8 cellular contexts compared by ENCODE assay signal in the genomic region with DNA sequence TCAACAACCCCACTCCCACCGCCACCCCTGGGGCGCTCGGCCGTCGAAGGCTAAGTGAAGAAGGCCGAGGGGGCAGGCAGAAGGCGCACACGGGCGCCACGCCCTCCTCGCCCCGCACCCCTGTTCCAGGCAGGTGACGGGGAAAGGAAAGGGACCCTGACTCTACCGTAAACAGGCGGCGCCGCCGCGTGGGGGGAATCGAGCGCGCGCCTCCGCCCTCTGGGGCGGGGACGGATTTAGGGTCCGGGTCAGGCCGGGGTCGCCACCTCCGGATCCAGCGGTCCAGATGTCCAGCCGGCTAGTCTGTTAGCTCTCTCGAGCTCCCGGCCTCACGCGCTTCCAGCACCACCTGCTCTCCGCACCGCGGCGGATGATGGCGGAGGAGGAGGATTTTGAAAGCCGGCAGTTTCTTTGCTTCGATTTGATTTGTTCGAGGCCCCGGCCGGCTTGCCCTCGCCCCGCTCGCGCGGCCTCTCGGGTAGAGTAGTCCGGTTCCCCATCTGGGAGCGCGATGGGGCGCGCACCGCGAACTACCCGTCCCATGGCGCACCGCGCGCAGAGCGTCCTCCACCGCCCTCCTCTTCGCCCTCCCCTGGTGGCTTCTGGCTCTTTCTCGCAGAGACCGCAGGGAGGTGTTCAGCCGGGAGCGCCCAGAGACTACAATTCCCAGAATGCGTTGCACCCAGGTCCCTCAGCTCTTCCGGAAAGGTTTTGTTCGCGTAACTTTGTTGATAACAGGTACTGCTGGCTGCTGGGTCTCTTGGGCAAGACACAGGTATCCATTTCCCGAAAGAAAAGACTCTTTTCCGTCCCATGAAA. TPM values are rescaled to one million over a fixed set of nuclear protein-coding genes. Genes with fewer than 3 reads are reported as not detected.
DNase-seq lines count a peak whose midpoint lies in the region; ATAC-seq, FAIRE-seq and TF ChIP-seq lines count a peak whose summit lies in the region.

A gene with protein sequence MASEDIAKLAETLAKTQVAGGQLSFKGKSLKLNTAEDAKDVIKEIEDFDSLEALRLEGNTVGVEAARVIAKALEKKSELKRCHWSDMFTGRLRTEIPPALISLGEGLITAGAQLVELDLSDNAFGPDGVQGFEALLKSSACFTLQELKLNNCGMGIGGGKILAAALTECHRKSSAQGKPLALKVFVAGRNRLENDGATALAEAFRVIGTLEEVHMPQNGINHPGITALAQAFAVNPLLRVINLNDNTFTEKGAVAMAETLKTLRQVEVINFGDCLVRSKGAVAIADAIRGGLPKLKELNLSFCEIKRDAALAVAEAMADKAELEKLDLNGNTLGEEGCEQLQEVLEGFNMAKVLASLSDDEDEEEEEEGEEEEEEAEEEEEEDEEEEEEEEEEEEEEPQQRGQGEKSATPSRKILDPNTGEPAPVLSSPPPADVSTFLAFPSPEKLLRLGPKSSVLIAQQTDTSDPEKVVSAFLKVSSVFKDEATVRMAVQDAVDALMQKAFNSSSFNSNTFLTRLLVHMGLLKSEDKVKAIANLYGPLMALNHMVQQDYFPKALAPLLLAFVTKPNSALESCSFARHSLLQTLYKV (minus strand): TSS at position 368 of the 819 bp plus-strand sequence. CDS start 5,143 bp downstream, outside the sequence.

- intact Hi-C loops in IMR-90 (cut with micrococcal nuclease): loop anchor here (1.0 to 2.0 kb wide), 2 partner anchors 15 to 160 kb away; a partner anchor contains a TSS
- intact Hi-C loops in endothelial cell of umbilical vein (cut with micrococcal nuclease): loop anchor here (1.0 to 5.0 kb wide), 4 partner anchors 15 to 104 kb away; a partner anchor contains a TSS

- H3K79me2 ChIP-seq in endothelial cell of umbilical vein (ENCODE audit: control insufficient read depth, insufficient read depth, low read length): peaks cover 44% of the 10 kb centered on the region

- dilution Hi-C loops in IMR-90 (cut with HindIII; ENCODE audit: low sequenced_read_pairs, unreplicated experiment): no loop called here
- dilution Hi-C loops in endothelial cell of umbilical vein (cut with MboI; ENCODE audit: extremely low pct_ligation_motif_present, low sequenced_read_pairs): no loop called here

- DNase-seq in DMS153 (lab: John Stamatoyannopoulos, UW): peak; percentile 99
- peak; percentile 98 for DNase-seq in IMR-90
- peak; percentile 99 for DNase-seq in OCI-M1 (lab: John Stamatoyannopoulos, UW)
- DNase-seq in activated T-cell treated with anti-CD3 and anti-CD28 coated beads for 24 hours (ENCODE audit: low read depth): peak; percentile 96
- peak; percentile 99 for DNase-seq in endothelial cell of umbilical vein (ENCODE audit: low read depth, low spot score)
- DNase-seq in midbrain (lab: John Stamatoyannopoulos, UW): peak; percentile 100
- DNase-seq in stimulated activated CD8-positive, alpha-beta memory T cell treated with anti-CD3 and anti-CD28 coated beads, Interleukin-2, amount 100 ng/mL, for 1 hour (ENCODE audit: low read depth in 2 of 2): peak; percentile 94 to 95

- in situ Hi-C loops in IMR-90 (cut with MboI; ENCODE audit: low sequenced_read_pairs): no loop called here

- CTCF ChIA-PET in IMR-90 (lab: Yijun Ruan, JAX): interaction anchor here (1.1 kb wide), 1 partner anchor 22 kb away, joined by 3 read pairs; no protein-coding TSS in a partner anchor
- CTCF ChIA-PET in endothelial cell of umbilical vein (lab: Charles Lee): interaction anchor here (1.0 to 5.9 kb wide), 5 partner anchors 16 to 258 kb away, joined by 3 to 53 read pairs (median 4); a partner anchor contains a TSS

- POLR2A ChIA-PET in IMR-90 (lab: Charles Lee; ENCODE audit: unreplicated experiment): no interaction called here
- POLR2A ChIA-PET in endothelial cell of umbilical vein (lab: Charles Lee): no interaction called here

- TF ChIP-seq CTCF in IMR-90 (conservative IDR thresholded peaks at IDR 0.05; ENCODE audit: low read depth, low read length) (peak; percentile 25; the same call in 1 of the 2 replicates), endothelial cell of umbilical vein (IDR thresholded peaks at IDR 0.05; ENCODE audit: extremely low read depth in 1 of 2, insufficient read depth in 1 of 2, low read depth in 1 of 2, low read length in 2 of 2) (peak in 1 of 2 donors; percentile 28)

- peak within 1 kb of the TSS; percentile 95 for H3K23ac ChIP-seq in IMR-90 (ENCODE audit: low read depth, low read length)

- H3K27me3 ChIP-seq in IMR-90 (ENCODE audit: control insufficient read depth, insufficient read depth, low read length): no peaks in the 10 kb centered on the region
- no peaks in the 10 kb centered on the region for H3K27me3 ChIP-seq in endothelial cell of umbilical vein (ENCODE audit: control insufficient read depth in 2 of 2, insufficient read depth in 2 of 2, low read length in 2 of 2)

- peaks cover 19 to 59% of the 10 kb centered on the region in 2 experiments; a peak in 3 of 4 replicates for H3K79me1 ChIP-seq in IMR-90 (ENCODE audit: low read depth in 1 of 2, low read length in 2 of 2)

- TF ChIP-seq POLR2A in IMR-90 (IDR thresholded peaks at IDR 0.05; ENCODE audit: low read depth, low read length) (peak; percentile 95), endothelial cell of umbilical vein (IDR thresholded peaks at IDR 0.05; ENCODE audit: low read depth, low read length) (peak; percentile 72)

- H3K56ac ChIP-seq in IMR-90 (ENCODE audit: extremely low read depth, insufficient read depth, low read length): peak within 1 kb of the TSS; percentile 92

- H3K9me1 ChIP-seq in IMR-90 (ENCODE audit: insufficient read depth, low read length) (peaks cover 15% of the 10 kb centered on the region), endothelial cell of umbilical vein (replicated peaks; ENCODE audit: control insufficient read depth, extremely low read depth, insufficient read depth, low read length) (no peaks in the 10 kb centered on the region)

- peak; percentile 95 for FAIRE-seq in endothelial cell of umbilical vein (lab: Jason Lieb, UNC)

- H3K4me1 ChIP-seq in IMR-90 (ENCODE audit: control insufficient read depth, insufficient read depth, low read length) (peaks cover 24% of the 10 kb centered on the region), endothelial cell of umbilical vein (ENCODE audit: control insufficient read depth, extremely low read depth, insufficient read depth, low read length) (peaks cover 57% of the 10 kb centered on the region)

- H4K5ac ChIP-seq in IMR-90 (ENCODE audit: low read depth, low read length): peak within 1 kb of the TSS; percentile 97

- 1% methylated on average over 30 of the region's 77 CpGs; no CpG with 5 or more reads in 1 of the 2 experiments for WGBS in IMR-90 (ENCODE audit: extremely low coverage in 2 of 2, insufficient read length in 1 of 2), 2 experiments

- peak within 1 kb of the TSS; percentile 90 for H3K18ac ChIP-seq in IMR-90 (ENCODE audit: low read depth, low read length)

- ATAC-seq in GM21528 (IDR thresholded peaks at IDR 0.05; ENCODE audit: low FRiP score, unreplicated experiment) (peak; percentile 86), IMR-90 (ENCODE audit: low read depth) (peak; percentile 87)

- peak within 1 kb of the TSS; percentile 99 for H2BK5ac ChIP-seq in IMR-90 (ENCODE audit: low read depth, low read length, poor library complexity, severe bottlenecking)

- H2AK9ac ChIP-seq in IMR-90 (replicated peaks; ENCODE audit: low read depth, low read length, poor library complexity): peak within 1 kb of the TSS; percentile 99

- H2BK20ac ChIP-seq in IMR-90 (ENCODE audit: low read depth, low read length): peak within 1 kb of the TSS; percentile 94

- H4K8ac ChIP-seq in IMR-90 (ENCODE audit: low read depth in 2 of 2, low read length in 2 of 2): peak within 1 kb of the TSS; percentile 77 to 95

- H3K9ac ChIP-seq in IMR-90 (ENCODE audit: low read depth, low read length) (peak within 1 kb of the TSS; percentile 81), endothelial cell of umbilical vein (replicated peaks; ENCODE audit: extremely low read depth, insufficient read depth, low read length) (peak within 1 kb of the TSS; percentile 78)

- no peak for TF ChIP-seq RAD21 in IMR-90 (IDR thresholded peaks at IDR 0.05; ENCODE audit: low read length)

- peak within 1 kb of the TSS; percentile 94 for H2BK120ac ChIP-seq in IMR-90 (ENCODE audit: low read depth, low read length)

- H3K4me3 ChIP-seq in IMR-90 (ENCODE audit: insufficient read depth, low read depth, low read length): peak within 1 kb of the TSS; percentile 55
- peak within 1 kb of the TSS; percentile 51 to 88 (median 55) for H3K4me3 ChIP-seq in endothelial cell of umbilical vein (replicated peaks in 1 of 3; ENCODE audit: insufficient read depth in 1 of 3, low read depth in 1 of 3, low read length in 3 of 3)

- H3K9me3 ChIP-seq in IMR-90 (ENCODE audit: control insufficient read depth, insufficient read depth, low read length) (no peaks in the 10 kb centered on the region), endothelial cell of umbilical vein (replicated peaks; ENCODE audit: control insufficient read depth, insufficient read depth, low read length) (no peaks in the 10 kb centered on the region)

- peak within 1 kb of the TSS; percentile 97 for H2AK5ac ChIP-seq in IMR-90 (ENCODE audit: low read depth, low read length)

- H3K4me2 ChIP-seq in IMR-90 (ENCODE audit: low read depth, low read length) (peak within 1 kb of the TSS; percentile 96), endothelial cell of umbilical vein (ENCODE audit: insufficient read depth, low read length) (peak within 1 kb of the TSS; percentile 86)

- peak within 1 kb of the TSS; percentile 97 for H2BK15ac ChIP-seq in IMR-90 (ENCODE audit: low read depth, low read length)

- H3K14ac ChIP-seq in IMR-90 (replicated peaks; ENCODE audit: low read depth, low read length): peak within 1 kb of the TSS; percentile 86

- BruUV-seq in IMR-90 (replicated peaks; lab: Mats Ljungman, UMichigan) (no TSS peak), endothelial cell of umbilical vein (replicated peaks; lab: Mats Ljungman, UMichigan) (TSS peak; percentile 32)

- peak within 1 kb of the TSS; percentile 98 for H4K91ac ChIP-seq in IMR-90 (ENCODE audit: insufficient read depth, low read depth, low read length)

- H3K36me3 ChIP-seq in IMR-90 (ENCODE audit: control insufficient read depth, insufficient read depth, low read length): peaks cover 21% of the 10 kb centered on the region
- H3K36me3 ChIP-seq in endothelial cell of umbilical vein (ENCODE audit: control insufficient read depth in 2 of 2, extremely low read depth in 1 of 2, insufficient read depth in 2 of 2, low read length in 2 of 2): peaks cover under 1 to 4% of the 10 kb centered on the region in 2 experiments

- peak within 1 kb of the TSS; percentile 98 for H3K4ac ChIP-seq in IMR-90 (ENCODE audit: low read depth, low read length)

- H4K20me1 ChIP-seq in IMR-90 (ENCODE audit: insufficient read depth, low read length) (peaks cover 11% of the 10 kb centered on the region; the same call in 1 of the 2 replicates), endothelial cell of umbilical vein (replicated peaks; ENCODE audit: control insufficient read depth, extremely low read depth, insufficient read depth, low read length) (no peaks in the 10 kb centered on the region)

- H2AFZ ChIP-seq in IMR-90 (replicated peaks; ENCODE audit: low read length, poor library complexity) (peak within 1 kb of the TSS; percentile 89), endothelial cell of umbilical vein (ENCODE audit: low read depth, low read length) (peak within 1 kb of the TSS; percentile 9)

- peak within 1 kb of the TSS; percentile 81 for H3K27ac ChIP-seq in IMR-90 (ENCODE audit: insufficient read depth, low read length)
- peak within 1 kb of the TSS; percentile 71 for H3K27ac ChIP-seq in endothelial cell of umbilical vein (ENCODE audit: insufficient read depth, low read depth, low read length)

RNA-seq across cellular contexts. Expression of the gene that starts here (rescaled TPM):
- total RNA-seq in IMR-90 (2012; rRNA removed): 71.2 and 74.4 TPM in 2 replicates
- polyA plus RNA-seq in IMR-90 (2012; rRNA removed): 148 and 165 TPM in 2 replicates
- polyA plus RNA-seq in IMR-90 (2012; cell fraction: cytosol; rRNA removed): 129 and 158 TPM in 2 replicates
- 168 and 358 TPM in 2 replicates for polyA plus RNA-seq in IMR-90 (2012; cell fraction: nucleus; rRNA removed; ENCODE audit: low replicate concordance)
- 154 and 169 TPM in 2 replicates for total RNA-seq in endothelial cell of umbilical vein
- polyA plus RNA-seq in endothelial cell of umbilical vein: 177 and 182 TPM in 2 replicates
- polyA plus RNA-seq in endothelial cell of umbilical vein (2011; cell fraction: cytosol; rRNA removed): 165 and 183 TPM in 2 replicates
- polyA plus RNA-seq in endothelial cell of umbilical vein (2011; cell fraction: nucleus; rRNA removed): 245 and 247 TPM in 2 replicates
- polyA plus RNA-seq in endothelial cell of umbilical vein (2012): 155 and 164 TPM in 2 replicates
- polyA minus RNA-seq in endothelial cell of umbilical vein: 117 and 132 TPM in 2 replicates
- 89.3 TPM for polyA minus RNA-seq in endothelial cell of umbilical vein (2011; cell fraction: cytosol; rRNA and poly(A)+ RNA removed)
- polyA minus RNA-seq in endothelial cell of umbilical vein (2011; cell fraction: nucleus; rRNA and poly(A)+ RNA removed): 59.1 and 64.0 TPM in 2 replicates

Comparison
In these comparisons a context has a peak if more than half of its experiments do, and no peak if none do; other contexts are left out.
1. Peak in every context shown above with its lines: DNase-seq, ATAC-seq, H3K4me3 ChIP-seq and H3K27ac ChIP-seq.